Comparison of ENCODE assay signal across 1 cellular context in genomic region chr7:156639426-156640256, GRCh38.
A peak's percentile ranks its signal among the peaks of the same experiment; 100 is the strongest.
TF ChIP-seq lines count a peak whose summit lies in the region.

No MANE protein-coding gene starts in this region.

TF ChIP-seq in K562, 482 proteins besides CTCF, POLR2A, EP300 and RAD21 (continued from another document and continues in another):
- TF ChIP-seq ZNF583 (CRISPR knock-in tag; IDR thresholded peaks at IDR 0.05), result no peak
- no peak; the same call in 1 of the 2 replicates for TF ChIP-seq ZNF644 (tag; IDR thresholded peaks at IDR 0.05; ENCODE audit: low read depth)
- TF ChIP-seq FOXO4 (CRISPR knock-in tag; IDR thresholded peaks at IDR 0.05), result 0 out of 2 replicates have a peak, but pooled peaks have one; percentile 14
- TF ChIP-seq STAG1 (CRISPR knock-in tag; IDR thresholded peaks at IDR 0.05; ENCODE audit: borderline replicate concordance), result no peak
- no peak for TF ChIP-seq VEZF1 (CRISPR knock-in tag; IDR thresholded peaks at IDR 0.05)
- TF ChIP-seq, protein P1, sequence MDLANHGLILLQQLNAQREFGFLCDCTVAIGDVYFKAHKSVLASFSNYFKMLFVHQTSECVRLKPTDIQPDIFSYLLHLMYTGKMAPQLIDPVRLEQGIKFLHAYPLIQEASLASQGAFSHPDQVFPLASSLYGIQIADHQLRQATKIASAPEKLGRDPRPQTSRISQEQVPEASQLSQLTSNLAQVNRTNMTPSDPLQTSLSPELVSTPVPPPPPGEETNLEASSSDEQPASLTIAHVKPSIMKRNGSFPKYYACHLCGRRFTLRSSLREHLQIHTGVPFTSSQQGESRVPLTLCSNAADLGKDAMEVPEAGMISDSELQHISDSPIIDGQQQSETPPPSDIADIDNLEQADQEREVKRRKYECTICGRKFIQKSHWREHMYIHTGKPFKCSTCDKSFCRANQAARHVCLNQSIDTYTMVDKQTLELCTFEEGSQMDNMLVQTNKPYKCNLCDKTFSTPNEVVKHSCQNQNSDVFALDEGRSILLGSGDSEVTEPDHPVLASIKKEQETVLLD (IDR thresholded peaks at IDR 0.05), result no peak; the same call in 1 of the 2 replicates
- TF ChIP-seq, protein P2, sequence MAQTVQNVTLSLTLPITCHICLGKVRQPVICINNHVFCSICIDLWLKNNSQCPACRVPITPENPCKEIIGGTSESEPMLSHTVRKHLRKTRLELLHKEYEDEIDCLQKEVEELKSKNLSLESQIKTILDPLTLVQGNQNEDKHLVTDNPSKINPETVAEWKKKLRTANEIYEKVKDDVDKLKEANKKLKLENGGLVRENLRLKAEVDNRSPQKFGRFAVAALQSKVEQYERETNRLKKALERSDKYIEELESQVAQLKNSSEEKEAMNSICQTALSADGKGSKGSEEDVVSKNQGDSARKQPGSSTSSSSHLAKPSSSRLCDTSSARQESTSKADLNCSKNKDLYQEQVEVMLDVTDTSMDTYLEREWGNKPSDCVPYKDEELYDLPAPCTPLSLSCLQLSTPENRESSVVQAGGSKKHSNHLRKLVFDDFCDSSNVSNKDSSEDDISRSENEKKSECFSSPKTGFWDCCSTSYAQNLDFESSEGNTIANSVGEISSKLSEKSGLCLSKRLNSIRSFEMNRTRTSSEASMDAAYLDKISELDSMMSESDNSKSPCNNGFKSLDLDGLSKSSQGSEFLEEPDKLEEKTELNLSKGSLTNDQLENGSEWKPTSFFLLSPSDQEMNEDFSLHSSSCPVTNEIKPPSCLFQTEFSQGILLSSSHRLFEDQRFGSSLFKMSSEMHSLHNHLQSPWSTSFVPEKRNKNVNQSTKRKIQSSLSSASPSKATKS (CRISPR knock-in tag; IDR thresholded peaks at IDR 0.05), result no peak
- TF ChIP-seq, protein P3, sequence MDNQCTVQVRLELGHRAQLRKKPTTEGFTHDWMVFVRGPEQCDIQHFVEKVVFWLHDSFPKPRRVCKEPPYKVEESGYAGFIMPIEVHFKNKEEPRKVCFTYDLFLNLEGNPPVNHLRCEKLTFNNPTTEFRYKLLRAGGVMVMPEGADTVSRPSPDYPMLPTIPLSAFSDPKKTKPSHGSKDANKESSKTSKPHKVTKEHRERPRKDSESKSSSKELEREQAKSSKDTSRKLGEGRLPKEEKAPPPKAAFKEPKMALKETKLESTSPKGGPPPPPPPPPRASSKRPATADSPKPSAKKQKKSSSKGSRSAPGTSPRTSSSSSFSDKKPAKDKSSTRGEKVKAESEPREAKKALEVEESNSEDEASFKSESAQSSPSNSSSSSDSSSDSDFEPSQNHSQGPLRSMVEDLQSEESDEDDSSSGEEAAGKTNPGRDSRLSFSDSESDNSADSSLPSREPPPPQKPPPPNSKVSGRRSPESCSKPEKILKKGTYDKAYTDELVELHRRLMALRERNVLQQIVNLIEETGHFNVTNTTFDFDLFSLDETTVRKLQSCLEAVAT (IDR thresholded peaks at IDR 0.05), result peak in 1 of 2 experiments; percentile 82; a peak in 2 of 4 replicates
- no peak for TF ChIP-seq ZEB2 (IDR thresholded peaks at IDR 0.05)
- TF ChIP-seq NCOA1 (IDR thresholded peaks at IDR 0.05; ENCODE audit: low read depth), result 0 out of 2 replicates have a peak, but pooled peaks have one; percentile 39
- peak; percentile 41; the same call in 1 of the 2 replicates for TF ChIP-seq MTA3 (IDR thresholded peaks at IDR 0.05; ENCODE audit: borderline replicate concordance)
- TF ChIP-seq, protein P4, sequence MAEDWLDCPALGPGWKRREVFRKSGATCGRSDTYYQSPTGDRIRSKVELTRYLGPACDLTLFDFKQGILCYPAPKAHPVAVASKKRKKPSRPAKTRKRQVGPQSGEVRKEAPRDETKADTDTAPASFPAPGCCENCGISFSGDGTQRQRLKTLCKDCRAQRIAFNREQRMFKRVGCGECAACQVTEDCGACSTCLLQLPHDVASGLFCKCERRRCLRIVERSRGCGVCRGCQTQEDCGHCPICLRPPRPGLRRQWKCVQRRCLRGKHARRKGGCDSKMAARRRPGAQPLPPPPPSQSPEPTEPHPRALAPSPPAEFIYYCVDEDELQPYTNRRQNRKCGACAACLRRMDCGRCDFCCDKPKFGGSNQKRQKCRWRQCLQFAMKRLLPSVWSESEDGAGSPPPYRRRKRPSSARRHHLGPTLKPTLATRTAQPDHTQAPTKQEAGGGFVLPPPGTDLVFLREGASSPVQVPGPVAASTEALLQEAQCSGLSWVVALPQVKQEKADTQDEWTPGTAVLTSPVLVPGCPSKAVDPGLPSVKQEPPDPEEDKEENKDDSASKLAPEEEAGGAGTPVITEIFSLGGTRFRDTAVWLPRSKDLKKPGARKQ (CRISPR knock-in tag; IDR thresholded peaks at IDR 0.05), result no peak
- TF ChIP-seq ZNF764 (CRISPR knock-in tag; IDR thresholded peaks at IDR 0.05; ENCODE audit: low read depth), result no peak
- no peak for TF ChIP-seq CBX2 (IDR thresholded peaks at IDR 0.05; ENCODE audit: insufficient read depth, low read length, poor library complexity, severe bottlenecking)
- TF ChIP-seq MCM2 (IDR thresholded peaks at IDR 0.05; ENCODE audit: low read depth), result no peak
- peak; percentile 27 for TF ChIP-seq RBM22 (IDR thresholded peaks at IDR 0.05; ENCODE audit: low read depth, low read length, poor library complexity, severe bottlenecking)
- peak; percentile 41; the same call in 1 of the 2 replicates for TF ChIP-seq TOE1 (IDR thresholded peaks at IDR 0.05; ENCODE audit: borderline replicate concordance)
- TF ChIP-seq TOE1 (CRISPR knock-in tag; IDR thresholded peaks at IDR 0.05; ENCODE audit: borderline replicate concordance, low read depth), result no peak
- TF ChIP-seq, protein P5, sequence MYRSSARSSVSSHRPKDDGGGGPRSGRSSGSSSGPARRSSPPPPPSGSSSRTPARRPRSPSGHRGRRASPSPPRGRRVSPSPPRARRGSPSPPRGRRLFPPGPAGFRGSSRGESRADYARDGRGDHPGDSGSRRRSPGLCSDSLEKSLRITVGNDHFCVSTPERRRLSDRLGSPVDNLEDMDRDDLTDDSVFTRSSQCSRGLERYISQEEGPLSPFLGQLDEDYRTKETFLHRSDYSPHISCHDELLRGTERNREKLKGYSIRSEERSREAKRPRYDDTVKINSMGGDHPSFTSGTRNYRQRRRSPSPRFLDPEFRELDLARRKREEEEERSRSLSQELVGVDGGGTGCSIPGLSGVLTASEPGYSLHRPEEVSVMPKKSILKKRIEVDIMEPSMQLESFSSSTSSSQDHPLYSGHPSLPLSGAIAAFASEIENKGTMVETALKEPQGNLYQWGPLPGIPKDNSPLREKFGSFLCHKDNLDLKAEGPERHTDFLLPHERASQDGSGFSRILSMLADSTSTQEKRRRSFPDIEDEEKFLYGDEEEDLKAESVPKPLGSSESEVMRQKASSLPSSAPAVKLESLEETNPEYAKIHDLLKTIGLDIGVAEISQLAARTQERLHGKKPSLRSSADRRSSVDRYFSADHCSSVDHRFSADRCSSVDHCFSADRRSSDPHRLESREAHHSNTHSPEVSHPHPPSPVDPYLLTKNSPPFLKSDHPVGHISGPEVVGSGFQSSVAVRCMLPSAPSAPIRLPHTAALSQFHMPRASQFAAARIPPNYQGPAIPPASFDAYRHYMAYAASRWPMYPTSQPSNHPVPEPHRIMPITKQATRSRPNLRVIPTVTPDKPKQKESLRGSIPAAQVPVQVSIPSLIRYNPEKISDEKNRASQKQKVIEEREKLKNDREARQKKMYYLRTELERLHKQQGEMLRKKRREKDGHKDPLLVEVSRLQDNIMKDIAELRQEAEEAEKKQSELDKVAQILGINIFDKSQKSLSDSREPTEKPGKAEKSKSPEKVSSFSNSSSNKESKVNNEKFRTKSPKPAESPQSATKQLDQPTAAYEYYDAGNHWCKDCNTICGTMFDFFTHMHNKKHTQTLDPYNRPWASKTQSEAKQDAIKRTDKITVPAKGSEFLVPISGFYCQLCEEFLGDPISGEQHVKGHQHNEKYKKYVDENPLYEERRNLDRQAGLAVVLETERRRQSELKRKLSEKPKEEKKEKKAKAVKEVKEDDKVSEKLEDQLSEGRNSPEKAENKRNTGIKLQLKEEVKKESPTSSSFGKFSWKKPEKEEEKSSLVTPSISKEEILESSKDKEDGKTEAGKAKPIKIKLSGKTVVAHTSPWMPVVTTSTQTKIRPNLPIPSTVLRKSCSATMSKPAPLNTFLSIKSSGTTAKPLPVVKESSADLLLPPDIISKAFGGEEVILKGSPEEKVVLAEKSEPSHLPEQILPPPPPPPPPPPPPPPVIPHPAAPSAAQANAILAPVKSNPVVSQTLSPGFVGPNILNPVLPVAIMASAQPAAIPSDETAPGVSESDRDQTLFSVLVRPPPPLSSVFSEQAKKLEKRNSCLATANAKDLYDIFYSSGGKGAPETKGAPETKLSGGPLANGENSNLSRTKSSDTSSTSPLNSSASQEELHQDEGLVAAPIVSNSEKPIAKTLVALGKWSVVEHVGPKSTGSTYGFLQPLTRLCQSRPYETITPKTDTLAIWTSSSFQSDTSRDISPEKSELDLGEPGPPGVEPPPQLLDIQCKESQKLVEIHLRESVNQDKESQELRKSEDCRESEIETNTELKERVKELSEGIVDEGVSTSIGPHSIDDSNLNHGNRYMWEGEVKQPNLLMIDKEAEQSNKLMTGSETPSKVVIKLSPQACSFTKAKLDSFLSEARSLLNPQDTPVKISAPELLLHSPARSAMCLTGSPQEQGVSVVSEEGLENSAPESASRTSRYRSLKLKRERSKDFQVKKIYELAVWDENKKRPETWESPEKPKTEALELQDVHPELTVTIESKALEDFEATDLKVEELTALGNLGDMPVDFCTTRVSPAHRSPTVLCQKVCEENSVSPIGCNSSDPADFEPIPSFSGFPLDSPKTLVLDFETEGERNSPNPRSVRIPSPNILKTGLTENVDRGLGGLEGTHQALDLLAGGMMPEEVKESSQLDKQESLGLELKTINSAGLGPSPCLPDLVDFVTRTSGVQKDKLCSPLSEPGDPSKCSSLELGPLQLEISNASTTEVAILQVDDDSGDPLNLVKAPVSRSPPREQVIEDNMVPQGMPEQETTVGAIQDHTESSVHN (IDR thresholded peaks at IDR 0.05; ENCODE audit: borderline replicate concordance in 1 of 2, low read depth in 1 of 2), result no peak
- no peak; the same call in 1 of the 2 replicates for TF ChIP-seq ERF (CRISPR knock-in tag; IDR thresholded peaks at IDR 0.05)
- no peak for TF ChIP-seq HIVEP1 (CRISPR knock-in tag; IDR thresholded peaks at IDR 0.05)
- TF ChIP-seq BRF1 (IDR thresholded peaks at IDR 0.05; ENCODE audit: borderline replicate concordance, extremely low read depth, insufficient read length), result no peak
- TF ChIP-seq GMEB1 (CRISPR knock-in tag; IDR thresholded peaks at IDR 0.05), result no peak
- no peak; the same call in 1 of the 2 replicates for TF ChIP-seq CC2D1A (IDR thresholded peaks at IDR 0.05)
- peak; percentile 89 for TF ChIP-seq ETV1 (tag; conservative IDR thresholded peaks at IDR 0.05; ENCODE audit: low read depth)
- no peak for TF ChIP-seq NCOA4 (IDR thresholded peaks at IDR 0.05; ENCODE audit: partially characterized antibody)
- no peak for TF ChIP-seq HOXB6 (CRISPR knock-in tag; IDR thresholded peaks at IDR 0.05; ENCODE audit: borderline replicate concordance)
- no peak for TF ChIP-seq HSF4 (CRISPR knock-in tag; IDR thresholded peaks at IDR 0.05; ENCODE audit: borderline replicate concordance)
- peak; percentile 37 for TF ChIP-seq PHF20 (IDR thresholded peaks at IDR 0.05; ENCODE audit: partially characterized antibody)
- TF ChIP-seq CBX3 (IDR thresholded peaks at IDR 0.05; ENCODE audit: borderline replicate concordance in 1 of 2, low read length in 2 of 2), result peak in 1 of 2 experiments; percentile 26; a peak in 1 of 3 replicates
- TF ChIP-seq ZSCAN32 (CRISPR knock-in tag; IDR thresholded peaks at IDR 0.05), result 0 out of 2 replicates have a peak, but pooled peaks have one; percentile 48
- TF ChIP-seq CBX1 (IDR thresholded peaks at IDR 0.05; ENCODE audit: low read depth), result no peak
- no peak for TF ChIP-seq ZNF165 (CRISPR knock-in tag; IDR thresholded peaks at IDR 0.05; ENCODE audit: borderline replicate concordance)
- TF ChIP-seq FOXA1 (IDR thresholded peaks at IDR 0.05; ENCODE audit: borderline replicate concordance), result no peak
- TF ChIP-seq ZNF507 (tag; conservative IDR thresholded peaks at IDR 0.05), result no peak
- no peak for TF ChIP-seq BHLHE40 (IDR thresholded peaks at IDR 0.05; ENCODE audit: low read length)
- peak; percentile 91 for TF ChIP-seq TGIF2 (CRISPR knock-in tag; IDR thresholded peaks at IDR 0.05)
- 0 out of 2 replicates have a peak, but pooled peaks have one; percentile 8 for TF ChIP-seq PML (IDR thresholded peaks at IDR 0.05; ENCODE audit: low read length)
- 0 out of 4 replicates have a peak, but pooled peaks have one; percentile 41 to 42 for TF ChIP-seq SRF (CRISPR knock-in tag; IDR thresholded peaks at IDR 0.05)
- no peak for TF ChIP-seq SMARCB1 (IDR thresholded peaks at IDR 0.05; ENCODE audit: insufficient read length, low read depth)
- TF ChIP-seq PTBP1 (IDR thresholded peaks at IDR 0.05; ENCODE audit: low read depth, low read length), result no peak; the same call in 1 of the 2 replicates
- TF ChIP-seq RNF2 (IDR thresholded peaks at IDR 0.05), result no peak
- TF ChIP-seq ZKSCAN8 (CRISPR knock-in tag; IDR thresholded peaks at IDR 0.05), result no peak
